In the genomic region with DNA sequence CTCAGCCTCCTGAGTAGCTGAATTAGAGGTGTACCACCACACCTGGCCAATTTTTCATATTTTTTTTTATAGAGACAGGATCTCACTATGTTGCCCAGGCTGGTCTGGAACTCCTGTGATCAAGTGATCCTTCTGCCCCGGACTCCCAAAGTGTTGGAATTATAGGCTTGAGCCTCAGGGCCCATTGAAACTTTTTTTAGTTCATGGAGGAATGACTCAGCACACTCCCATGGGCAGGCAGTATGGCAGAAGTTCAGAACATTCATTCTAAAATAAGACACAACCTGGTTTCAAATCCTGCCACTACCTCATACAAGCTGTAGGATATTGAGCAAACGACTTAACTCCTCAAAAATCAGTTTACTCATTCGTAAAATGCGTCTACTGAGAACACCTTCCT, we compare ENCODE assay signal across 21 cellular contexts.
DNase-seq lines count a peak whose midpoint lies in the region; ATAC-seq and TF ChIP-seq lines count a peak whose summit lies in the region.
"Had no signal": no experiment of that assay in that cellular context is flagged by ENCODE, and none has a peak within 500 bp of the region (broad histone marks: within the 10 kb centered on the region; RNA-seq: fewer than 3 reads in every experiment).

No MANE protein-coding gene starts in this region.

- BruUV-seq in MCF 10A (replicated peaks; lab: Mats Ljungman, UMichigan), result no TSS peak

- H3K36me3 ChIP-seq in breast epithelium (no peaks in the 10 kb centered on the region), RWPE2 (ENCODE audit: low read depth) (no peaks in the 10 kb centered on the region), transverse colon (no peaks in the 10 kb centered on the region)
- H3K36me3 ChIP-seq: BLaER1 had no signal

- H3K4me3 ChIP-seq in breast epithelium (no peak overlapping the region), RWPE2 (ENCODE audit: severe bottlenecking) (no peak overlapping the region), transverse colon (no peak overlapping the region)
- H3K4me3 ChIP-seq: A549, BLaER1, GM12878, GM23338 had no signal

- 86% methylated on average over 4 of the region's 4 CpGs; no CpG with 5 or more reads in 1 of the 2 donors for WGBS in transverse colon (ENCODE audit: low coverage in 1 of 2), 2 donors

- no peaks in the 10 kb centered on the region for H3K9me3 ChIP-seq in breast epithelium
- no peaks in the 10 kb centered on the region for H3K9me3 ChIP-seq in RWPE2 (ENCODE audit: severe bottlenecking)
- no peaks in the 10 kb centered on the region for H3K9me3 ChIP-seq in transverse colon
- H3K9me3 ChIP-seq: A549, BLaER1 had no signal

- no peaks in the 10 kb centered on the region for H3K27me3 Mint-ChIP-seq in MCF 10A (ENCODE audit: insufficient read depth, unreplicated experiment)
- H3K27me3 Mint-ChIP-seq in activated CD8-positive, alpha-beta T cell treated with anti-CD3 and anti-CD28 coated beads for 36 hours, result peaks cover 6% of the 10 kb centered on the region

- no peaks in the 10 kb centered on the region for H3K36me3 Mint-ChIP-seq in MCF 10A (ENCODE audit: insufficient read depth, unreplicated experiment)
- no peaks in the 10 kb centered on the region for H3K36me3 Mint-ChIP-seq in activated CD8-positive, alpha-beta T cell treated with anti-CD3 and anti-CD28 coated beads for 36 hours (ENCODE audit: low read depth)
- H3K36me3 Mint-ChIP-seq: CD14-positive monocyte; CD4-positive, alpha-beta memory T cell had no signal

- H3K4me1 ChIP-seq in breast epithelium, result no peaks in the 10 kb centered on the region
- H3K4me1 ChIP-seq in RWPE2 (ENCODE audit: insufficient read depth, poor library complexity, severe bottlenecking), result peaks cover 16% of the 10 kb centered on the region
- H3K4me1 ChIP-seq in transverse colon, result peaks cover 0 to 62% (median 26%) of the 10 kb centered on the region in 4 donors
- H3K4me1 ChIP-seq: A549, BLaER1 had no signal

- H3K27ac ChIP-seq in breast epithelium (no peak overlapping the region), RWPE2 (ENCODE audit: poor library complexity, severe bottlenecking) (peak overlapping the region; percentile 86), epithelial cell of prostate (peak overlapping the region; percentile 89), transverse colon (peak overlapping the region in 3 of 4 donors; percentile 16 to 39 (median 20))
- H3K27ac ChIP-seq: 22Rv1, A549, BLaER1 had no signal

- TF ChIP-seq POLR2A in breast epithelium (IDR thresholded peaks at IDR 0.05) (no peak), transverse colon (IDR thresholded peaks at IDR 0.05) (no peak)

- ATAC-seq in RWPE2 (ENCODE audit: low read depth) (no peak), GM18511 (IDR thresholded peaks at IDR 0.05; ENCODE audit: unreplicated experiment) (no peak)
- no peak for ATAC-seq in activated CD8-positive, alpha-beta T cell treated with anti-CD3 and anti-CD28 coated beads for 36 hours
- ATAC-seq: A549, GM12878, GM23338, HepG2 had no signal

- no peak overlapping the region for H3K4me3 Mint-ChIP-seq in MCF 10A (ENCODE audit: unreplicated experiment)
- no peak overlapping the region for H3K4me3 Mint-ChIP-seq in activated CD8-positive, alpha-beta T cell treated with anti-CD3 and anti-CD28 coated beads for 36 hours
- H3K4me3 Mint-ChIP-seq: CD14-positive monocyte; CD4-positive, alpha-beta memory T cell; GM23338; IgD-negative memory B cell had no signal

- H3K27ac Mint-ChIP-seq in MCF 10A (ENCODE audit: low read depth, unreplicated experiment), result peak overlapping the region; percentile 66
- H3K27ac Mint-ChIP-seq in activated CD8-positive, alpha-beta T cell treated with anti-CD3 and anti-CD28 coated beads for 36 hours, result no peak overlapping the region
- H3K27ac Mint-ChIP-seq: CD14-positive monocyte; CD4-positive, alpha-beta memory T cell; GM23338 had no signal

- H3K27me3 ChIP-seq in breast epithelium (peaks cover 0 to 4% of the 10 kb centered on the region in 2 donors), RWPE2 (ENCODE audit: insufficient read depth, poor library complexity, severe bottlenecking) (no peaks in the 10 kb centered on the region), transverse colon (no peaks in the 10 kb centered on the region)
- H3K27me3 ChIP-seq: BLaER1 had no signal

- TF ChIP-seq CTCF in MCF 10A (IDR thresholded peaks at IDR 0.05; ENCODE audit: unreplicated experiment) (no peak), breast epithelium (IDR thresholded peaks at IDR 0.05) (no peak), RWPE2 (IDR thresholded peaks at IDR 0.05; ENCODE audit: poor library complexity, severe bottlenecking) (no peak), transverse colon (IDR thresholded peaks at IDR 0.05) (no peak)
- TF ChIP-seq CTCF in activated CD8-positive, alpha-beta T cell treated with anti-CD3 and anti-CD28 coated beads for 36 hours (IDR thresholded peaks at IDR 0.05), result no peak

- no peak for TF ChIP-seq EP300 in transverse colon (IDR thresholded peaks at IDR 0.05; ENCODE audit: low read depth)

- H3K9me3 Mint-ChIP-seq in MCF 10A (ENCODE audit: unreplicated experiment), result no peaks in the 10 kb centered on the region
- H3K9me3 Mint-ChIP-seq in activated CD8-positive, alpha-beta T cell treated with anti-CD3 and anti-CD28 coated beads for 36 hours, result no peaks in the 10 kb centered on the region
- H3K9me3 Mint-ChIP-seq: GM23338, IgD-negative memory B cell had no signal

- CTCF ChIA-PET in MCF 10A (lab: Yijun Ruan, JAX), result interaction anchor here (0.6 kb wide), 1 partner anchor 96 kb away, joined by 3 read pairs; no protein-coding TSS in a partner anchor
- CTCF ChIA-PET in activated CD8-positive, alpha-beta T cell treated with anti-CD3 and anti-CD28 coated beads for 36 hours (lab: Charles Lee), result no interaction called here

- intact Hi-C loops in MCF 10A (cut with micrococcal nuclease), result loop anchor here (5.0 kb wide), 1 partner anchor 95 kb away; no protein-coding TSS in a partner anchor
- intact Hi-C loops in breast epithelium (cut with DNase I; ENCODE audit: low total_unique reads), result no loop called here
- intact Hi-C loops in transverse colon (cut with DNase I; ENCODE audit: low total_unique reads), result no loop called here
- intact Hi-C loops in activated CD8-positive, alpha-beta T cell treated with anti-CD3 and anti-CD28 coated beads for 36 hours (cut with micrococcal nuclease), result no loop called here

- in situ Hi-C loops in transverse colon (cut with MboI; ENCODE audit: low pct_ligation_motif_present in 1 of 4, low pct_unique_long_range_greater_than_20kb in 1 of 4, low sequenced_read_pairs in 3 of 4), result no loop called here

- peaks cover 33% of the 10 kb centered on the region for H3K4me1 Mint-ChIP-seq in MCF 10A (ENCODE audit: insufficient read depth, unreplicated experiment)
- H3K4me1 Mint-ChIP-seq in activated CD8-positive, alpha-beta T cell treated with anti-CD3 and anti-CD28 coated beads for 36 hours (ENCODE audit: low read depth), result peaks cover 2% of the 10 kb centered on the region
- H3K4me1 Mint-ChIP-seq: CD14-positive monocyte; CD4-positive, alpha-beta memory T cell; IgD-negative memory B cell had no signal

- POLR2A ChIA-PET in MCF 10A (lab: Yijun Ruan, JAX), result interaction anchor here (0.7 to 1.2 kb wide), 3 partner anchors 31 to 658 kb away, joined by 3 read pairs; no protein-coding TSS in a partner anchor
- POLR2A ChIA-PET in activated CD8-positive, alpha-beta T cell treated with anti-CD3 and anti-CD28 coated beads for 36 hours (lab: Charles Lee), result no interaction called here

- peak; percentile 78 for DNase-seq in MCF 10A (ENCODE audit: unreplicated experiment)
- no peak for DNase-seq in breast epithelium (ENCODE audit: low spot score in 2 of 2)
- no peak for DNase-seq in RWPE2 (ENCODE audit: low spot score)
- no peak for DNase-seq in epithelial cell of prostate (ENCODE audit: low read depth, low spot score)
- DNase-seq in transverse colon, result no peak
- no peak for DNase-seq in stimulated activated CD4-positive, alpha-beta T cell treated with anti-CD3 and anti-CD28 coated beads, Interleukin-4, amount 100 ng/mL, for 1 hour
- no peak for DNase-seq in activated CD8-positive, alpha-beta T cell treated with anti-CD3 and anti-CD28 coated beads for 36 hours
- DNase-seq: CD4-positive, alpha-beta memory T cell; DMS153; DMS79 treated with DMSO at 0.1 percent for 48 hours; EL; HCEC 1CT had no signal

Comparison
In these comparisons a context has a peak if more than half of its experiments do, and no peak if none do; other contexts are left out.
1. H3K27ac ChIP-seq: peak in RWPE2 (single experiment), epithelial cell of prostate (single experiment) and transverse colon (3 of 4); none in breast epithelium (0 of 2).